In genomic region chr2:218186355-218186766, GRCh38 we compare ENCODE assay signal across 1 cellular context.
A peak's percentile ranks its signal among the peaks of the same experiment; 100 is the strongest.
TF ChIP-seq lines count a peak whose summit lies in the region.

No MANE protein-coding gene starts in this region.

TF ChIP-seq in K562, 482 proteins besides CTCF, POLR2A, EP300 and RAD21 (continued from another document):
- TF ChIP-seq, protein P1, sequence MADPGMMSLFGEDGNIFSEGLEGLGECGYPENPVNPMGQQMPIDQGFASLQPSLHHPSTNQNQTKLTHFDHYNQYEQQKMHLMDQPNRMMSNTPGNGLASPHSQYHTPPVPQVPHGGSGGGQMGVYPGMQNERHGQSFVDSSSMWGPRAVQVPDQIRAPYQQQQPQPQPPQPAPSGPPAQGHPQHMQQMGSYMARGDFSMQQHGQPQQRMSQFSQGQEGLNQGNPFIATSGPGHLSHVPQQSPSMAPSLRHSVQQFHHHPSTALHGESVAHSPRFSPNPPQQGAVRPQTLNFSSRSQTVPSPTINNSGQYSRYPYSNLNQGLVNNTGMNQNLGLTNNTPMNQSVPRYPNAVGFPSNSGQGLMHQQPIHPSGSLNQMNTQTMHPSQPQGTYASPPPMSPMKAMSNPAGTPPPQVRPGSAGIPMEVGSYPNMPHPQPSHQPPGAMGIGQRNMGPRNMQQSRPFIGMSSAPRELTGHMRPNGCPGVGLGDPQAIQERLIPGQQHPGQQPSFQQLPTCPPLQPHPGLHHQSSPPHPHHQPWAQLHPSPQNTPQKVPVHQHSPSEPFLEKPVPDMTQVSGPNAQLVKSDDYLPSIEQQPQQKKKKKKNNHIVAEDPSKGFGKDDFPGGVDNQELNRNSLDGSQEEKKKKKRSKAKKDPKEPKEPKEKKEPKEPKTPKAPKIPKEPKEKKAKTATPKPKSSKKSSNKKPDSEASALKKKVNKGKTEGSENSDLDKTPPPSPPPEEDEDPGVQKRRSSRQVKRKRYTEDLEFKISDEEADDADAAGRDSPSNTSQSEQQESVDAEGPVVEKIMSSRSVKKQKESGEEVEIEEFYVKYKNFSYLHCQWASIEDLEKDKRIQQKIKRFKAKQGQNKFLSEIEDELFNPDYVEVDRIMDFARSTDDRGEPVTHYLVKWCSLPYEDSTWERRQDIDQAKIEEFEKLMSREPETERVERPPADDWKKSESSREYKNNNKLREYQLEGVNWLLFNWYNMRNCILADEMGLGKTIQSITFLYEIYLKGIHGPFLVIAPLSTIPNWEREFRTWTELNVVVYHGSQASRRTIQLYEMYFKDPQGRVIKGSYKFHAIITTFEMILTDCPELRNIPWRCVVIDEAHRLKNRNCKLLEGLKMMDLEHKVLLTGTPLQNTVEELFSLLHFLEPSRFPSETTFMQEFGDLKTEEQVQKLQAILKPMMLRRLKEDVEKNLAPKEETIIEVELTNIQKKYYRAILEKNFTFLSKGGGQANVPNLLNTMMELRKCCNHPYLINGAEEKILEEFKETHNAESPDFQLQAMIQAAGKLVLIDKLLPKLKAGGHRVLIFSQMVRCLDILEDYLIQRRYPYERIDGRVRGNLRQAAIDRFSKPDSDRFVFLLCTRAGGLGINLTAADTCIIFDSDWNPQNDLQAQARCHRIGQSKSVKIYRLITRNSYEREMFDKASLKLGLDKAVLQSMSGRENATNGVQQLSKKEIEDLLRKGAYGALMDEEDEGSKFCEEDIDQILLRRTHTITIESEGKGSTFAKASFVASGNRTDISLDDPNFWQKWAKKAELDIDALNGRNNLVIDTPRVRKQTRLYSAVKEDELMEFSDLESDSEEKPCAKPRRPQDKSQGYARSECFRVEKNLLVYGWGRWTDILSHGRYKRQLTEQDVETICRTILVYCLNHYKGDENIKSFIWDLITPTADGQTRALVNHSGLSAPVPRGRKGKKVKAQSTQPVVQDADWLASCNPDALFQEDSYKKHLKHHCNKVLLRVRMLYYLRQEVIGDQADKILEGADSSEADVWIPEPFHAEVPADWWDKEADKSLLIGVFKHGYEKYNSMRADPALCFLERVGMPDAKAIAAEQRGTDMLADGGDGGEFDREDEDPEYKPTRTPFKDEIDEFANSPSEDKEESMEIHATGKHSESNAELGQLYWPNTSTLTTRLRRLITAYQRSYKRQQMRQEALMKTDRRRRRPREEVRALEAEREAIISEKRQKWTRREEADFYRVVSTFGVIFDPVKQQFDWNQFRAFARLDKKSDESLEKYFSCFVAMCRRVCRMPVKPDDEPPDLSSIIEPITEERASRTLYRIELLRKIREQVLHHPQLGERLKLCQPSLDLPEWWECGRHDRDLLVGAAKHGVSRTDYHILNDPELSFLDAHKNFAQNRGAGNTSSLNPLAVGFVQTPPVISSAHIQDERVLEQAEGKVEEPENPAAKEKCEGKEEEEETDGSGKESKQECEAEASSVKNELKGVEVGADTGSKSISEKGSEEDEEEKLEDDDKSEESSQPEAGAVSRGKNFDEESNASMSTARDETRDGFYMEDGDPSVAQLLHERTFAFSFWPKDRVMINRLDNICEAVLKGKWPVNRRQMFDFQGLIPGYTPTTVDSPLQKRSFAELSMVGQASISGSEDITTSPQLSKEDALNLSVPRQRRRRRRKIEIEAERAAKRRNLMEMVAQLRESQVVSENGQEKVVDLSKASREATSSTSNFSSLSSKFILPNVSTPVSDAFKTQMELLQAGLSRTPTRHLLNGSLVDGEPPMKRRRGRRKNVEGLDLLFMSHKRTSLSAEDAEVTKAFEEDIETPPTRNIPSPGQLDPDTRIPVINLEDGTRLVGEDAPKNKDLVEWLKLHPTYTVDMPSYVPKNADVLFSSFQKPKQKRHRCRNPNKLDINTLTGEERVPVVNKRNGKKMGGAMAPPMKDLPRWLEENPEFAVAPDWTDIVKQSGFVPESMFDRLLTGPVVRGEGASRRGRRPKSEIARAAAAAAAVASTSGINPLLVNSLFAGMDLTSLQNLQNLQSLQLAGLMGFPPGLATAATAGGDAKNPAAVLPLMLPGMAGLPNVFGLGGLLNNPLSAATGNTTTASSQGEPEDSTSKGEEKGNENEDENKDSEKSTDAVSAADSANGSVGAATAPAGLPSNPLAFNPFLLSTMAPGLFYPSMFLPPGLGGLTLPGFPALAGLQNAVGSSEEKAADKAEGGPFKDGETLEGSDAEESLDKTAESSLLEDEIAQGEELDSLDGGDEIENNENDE (IDR thresholded peaks at IDR 0.05; ENCODE audit: low read depth, low read length), result no peak
- TF ChIP-seq JUNB (CRISPR knock-in tag; conservative IDR thresholded peaks at IDR 0.05) (no peak), E2F4 (CRISPR knock-in tag; IDR thresholded peaks at IDR 0.05; ENCODE audit: low read depth) (no peak), SIN3B (IDR thresholded peaks at IDR 0.05; ENCODE audit: low read depth) (no peak), VEZF1 (CRISPR knock-in tag; IDR thresholded peaks at IDR 0.05) (peak; percentile 61), ZNF282 (CRISPR knock-in tag; IDR thresholded peaks at IDR 0.05) (no peak), POLR2AphosphoS5 (IDR thresholded peaks at IDR 0.05; ENCODE audit: control insufficient read depth, insufficient read depth, low read depth, low read length) (no peak), FOXA1 (IDR thresholded peaks at IDR 0.05; ENCODE audit: borderline replicate concordance) (no peak), SMAD2 (IDR thresholded peaks at IDR 0.05; ENCODE audit: low read depth, low read length) (no peak), ZFP91 (CRISPR knock-in tag; IDR thresholded peaks at IDR 0.05) (no peak), MYC (IDR thresholded peaks at IDR 0.05; ENCODE audit: low read depth, low read length) (peak; percentile 50; the same call in 1 of the 2 replicates), MYC (CRISPR knock-in tag; IDR thresholded peaks at IDR 0.05; ENCODE audit: borderline replicate concordance, low read depth) (no peak)
- TF ChIP-seq, protein P2, sequence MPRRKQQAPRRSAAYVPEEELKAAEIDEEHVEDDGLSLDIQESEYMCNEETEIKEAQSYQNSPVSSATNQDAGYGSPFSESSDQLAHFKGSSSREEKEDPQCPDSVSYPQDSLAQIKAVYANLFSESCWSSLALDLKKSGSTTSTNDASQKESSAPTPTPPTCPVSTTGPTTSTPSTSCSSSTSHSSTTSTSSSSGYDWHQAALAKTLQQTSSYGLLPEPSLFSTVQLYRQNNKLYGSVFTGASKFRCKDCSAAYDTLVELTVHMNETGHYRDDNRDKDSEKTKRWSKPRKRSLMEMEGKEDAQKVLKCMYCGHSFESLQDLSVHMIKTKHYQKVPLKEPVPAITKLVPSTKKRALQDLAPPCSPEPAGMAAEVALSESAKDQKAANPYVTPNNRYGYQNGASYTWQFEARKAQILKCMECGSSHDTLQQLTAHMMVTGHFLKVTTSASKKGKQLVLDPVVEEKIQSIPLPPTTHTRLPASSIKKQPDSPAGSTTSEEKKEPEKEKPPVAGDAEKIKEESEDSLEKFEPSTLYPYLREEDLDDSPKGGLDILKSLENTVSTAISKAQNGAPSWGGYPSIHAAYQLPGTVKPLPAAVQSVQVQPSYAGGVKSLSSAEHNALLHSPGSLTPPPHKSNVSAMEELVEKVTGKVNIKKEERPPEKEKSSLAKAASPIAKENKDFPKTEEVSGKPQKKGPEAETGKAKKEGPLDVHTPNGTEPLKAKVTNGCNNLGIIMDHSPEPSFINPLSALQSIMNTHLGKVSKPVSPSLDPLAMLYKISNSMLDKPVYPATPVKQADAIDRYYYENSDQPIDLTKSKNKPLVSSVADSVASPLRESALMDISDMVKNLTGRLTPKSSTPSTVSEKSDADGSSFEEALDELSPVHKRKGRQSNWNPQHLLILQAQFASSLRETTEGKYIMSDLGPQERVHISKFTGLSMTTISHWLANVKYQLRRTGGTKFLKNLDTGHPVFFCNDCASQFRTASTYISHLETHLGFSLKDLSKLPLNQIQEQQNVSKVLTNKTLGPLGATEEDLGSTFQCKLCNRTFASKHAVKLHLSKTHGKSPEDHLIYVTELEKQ (CRISPR knock-in tag; IDR thresholded peaks at IDR 0.05), result no peak
- TF ChIP-seq, protein P3, sequence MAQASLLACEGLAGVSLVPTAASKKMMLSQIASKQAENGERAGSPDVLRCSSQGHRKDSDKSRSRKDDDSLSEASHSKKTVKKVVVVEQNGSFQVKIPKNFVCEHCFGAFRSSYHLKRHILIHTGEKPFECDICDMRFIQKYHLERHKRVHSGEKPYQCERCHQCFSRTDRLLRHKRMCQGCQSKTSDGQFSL (CRISPR knock-in tag; IDR thresholded peaks at IDR 0.05), result no peak
- TF ChIP-seq, protein P3 (tag; IDR thresholded peaks at IDR 0.05), result 0 out of 4 replicates have a peak, but pooled peaks of 1 of the 2 experiments have one; percentile 24
